In genomic region chr4:89109841-89110540, GRCh38 we compare ENCODE assay signal across 8 cellular contexts. TPM values are rescaled to one million over a fixed set of nuclear protein-coding genes. Genes with fewer than 3 reads are reported as not detected.
A peak's percentile ranks its signal among the peaks of the same experiment; 100 is the strongest.
DNase-seq lines count a peak whose midpoint lies in the region; ATAC-seq and TF ChIP-seq lines count a peak whose summit lies in the region.

No MANE protein-coding gene starts in this region.

- peaks cover 15% of the 10 kb centered on the region for H3K4me1 ChIP-seq in CD8-positive, alpha-beta memory T cell (ENCODE audit: insufficient read depth, low read length)
- no peaks in the 10 kb centered on the region for H3K4me1 ChIP-seq in Panc1 (ENCODE audit: control insufficient read depth, insufficient read depth, low read length)
- H3K4me1 ChIP-seq in ovary (ENCODE audit: insufficient read depth) = peaks cover 7% of the 10 kb centered on the region

- no peak overlapping the region for H3K27ac ChIP-seq in CD8-positive, alpha-beta memory T cell (ENCODE audit: low read depth, low read length)
- H3K27ac ChIP-seq in Panc1 (ENCODE audit: low read length) = no peak overlapping the region
- H3K27ac ChIP-seq in ovary = no peak overlapping the region

- CTCF ChIA-PET in CD8-positive, alpha-beta memory T cell (lab: Charles Lee) = no interaction called here
- CTCF ChIA-PET in Panc1 (lab: Charles Lee) = no interaction called here

- H3K4me3 ChIP-seq in CD8-positive, alpha-beta memory T cell (ENCODE audit: low read length) = peak overlapping the region; percentile 49
- H3K4me3 ChIP-seq in Panc1 (ENCODE audit: low read depth in 2 of 2, low read length in 2 of 2) (peak overlapping the region; percentile 67 to 71), ovary (peak overlapping the region; percentile 86)

- WGBS in ovary, 3 donors = 7 to 17% (median 9%) methylated on average over 10 of the region's 10 CpGs

- ATAC-seq in Panc1 = no peak
- ATAC-seq in GM19463 (IDR thresholded peaks at IDR 0.05; ENCODE audit: unreplicated experiment) = no peak
- no peak for ATAC-seq in HG03457 (IDR thresholded peaks at IDR 0.05; ENCODE audit: unreplicated experiment)
- ATAC-seq in HG03025 (IDR thresholded peaks at IDR 0.05; ENCODE audit: low FRiP score, unreplicated experiment) = no peak

- intact Hi-C loops in Panc1 (cut with micrococcal nuclease; ENCODE audit: unreplicated experiment) = no loop called here
- intact Hi-C loops in ovary (cut with DNase I) = no loop called here

- peaks cover 21 to 29% (median 28%) of the 10 kb centered on the region in 3 donors for H3K4me1 Mint-ChIP-seq in CD8-positive, alpha-beta memory T cell

- no peak for TF ChIP-seq POLR2A in ovary (IDR thresholded peaks at IDR 0.05)

- in situ Hi-C loops in Panc1 (cut with HindIII; ENCODE audit: low pct_unique_long_range_greater_than_20kb, low sequenced_read_pairs) = no loop called here

- no TSS peak for BruUV-seq in Panc1 (replicated peaks; lab: Mats Ljungman, UMichigan)

- no peaks in the 10 kb centered on the region for H3K9me3 ChIP-seq in CD8-positive, alpha-beta memory T cell (ENCODE audit: low read length)
- H3K9me3 ChIP-seq in Panc1 (ENCODE audit: control insufficient read depth, insufficient read depth, low read depth, low read length) (no peaks in the 10 kb centered on the region), ovary (no peaks in the 10 kb centered on the region)

- DNase-seq in CD8-positive, alpha-beta memory T cell = no peak
- DNase-seq in Panc1 (ENCODE audit: low read depth, low spot score) (no peak), fibroblast of gingiva (ENCODE audit: low read depth) (peak; percentile 7), ovary (no peak)
- no peak for DNase-seq in effector CD4-positive, alpha-beta T cell

- TF ChIP-seq CTCF in Panc1 (IDR thresholded peaks at IDR 0.05) (no peak), ovary (IDR thresholded peaks at IDR 0.05) (no peak)

- H3K9me3 Mint-ChIP-seq in CD8-positive, alpha-beta memory T cell = peaks cover 0 to 10% (median 5%) of the 10 kb centered on the region in 5 donors

- H3K36me3 ChIP-seq in CD8-positive, alpha-beta memory T cell (ENCODE audit: insufficient read depth, low read length) = no peaks in the 10 kb centered on the region
- H3K36me3 ChIP-seq in Panc1 (ENCODE audit: control insufficient read depth, insufficient read depth, low read length) (no peaks in the 10 kb centered on the region), ovary (no peaks in the 10 kb centered on the region)

- no peak for TF ChIP-seq EP300 in ovary (IDR thresholded peaks at IDR 0.05)

- peak overlapping the region; percentile 84 to 94 (median 90) for H3K4me3 Mint-ChIP-seq in CD8-positive, alpha-beta memory T cell

- H3K27me3 ChIP-seq in CD8-positive, alpha-beta memory T cell (ENCODE audit: insufficient read depth, low read length, poor library complexity, severe bottlenecking) = peaks cover 4% of the 10 kb centered on the region
- H3K27me3 ChIP-seq in Panc1 (ENCODE audit: control insufficient read depth, insufficient read depth, low read length) (no peaks in the 10 kb centered on the region; the same call in 1 of the 2 replicates), ovary (no peaks in the 10 kb centered on the region)

- H3K27ac Mint-ChIP-seq in CD8-positive, alpha-beta memory T cell = peak overlapping the region in 7 of 8 donors; percentile 35 to 92 (median 89)

- peaks cover 11 to 13% of the 10 kb centered on the region in 2 donors for H3K27me3 Mint-ChIP-seq in CD8-positive, alpha-beta memory T cell

- POLR2A ChIA-PET in CD8-positive, alpha-beta memory T cell (lab: Charles Lee) = no interaction called here
- POLR2A ChIA-PET in Panc1 (lab: Charles Lee) = no interaction called here

- H3K36me3 Mint-ChIP-seq in CD8-positive, alpha-beta memory T cell = peaks cover 9 to 16% (median 9%) of the 10 kb centered on the region in 3 donors

RNA-seq across cellular contexts. Expression of gene TIGD2, which starts 1.3 kb away (rescaled TPM):
- 1 to 10 TPM; 4.1 to 4.4 TPM for total RNA-seq in CD8-positive, alpha-beta memory T cell
- 3.2 TPM for polyA plus RNA-seq in CD8-positive, alpha-beta memory T cell
- 3.6 TPM for total RNA-seq in Panc1 (2021; ENCODE audit: unreplicated experiment)
- polyA plus RNA-seq in Panc1 (2012; ENCODE audit: insufficient read length) = 1.1 TPM
- 1 to 10 TPM; 1.5 to 4.0 (median 2.4) TPM for total RNA-seq in ovary
- 1 to 10 TPM; 1.8 to 4.0 TPM for polyA plus RNA-seq in ovary

RNA-seq across cellular contexts. Expression of gene FAM13A, which starts 53.0 kb away (rescaled TPM):
- 1 to 10 TPM; 1.4 TPM for total RNA-seq in CD8-positive, alpha-beta memory T cell
- 1.6 TPM for polyA plus RNA-seq in CD8-positive, alpha-beta memory T cell
- total RNA-seq in Panc1 (2021; ENCODE audit: unreplicated experiment) = 5.8 TPM
- 5.7 TPM for polyA plus RNA-seq in Panc1 (2012; ENCODE audit: insufficient read length)
- 10 to 100 TPM; 29.3 to 51.8 (median 43.0) TPM for total RNA-seq in ovary
- 10 to 100 TPM; 16.7 to 31.3 TPM for polyA plus RNA-seq in ovary
